25 cellular contexts compared by ENCODE assay signal in the genomic region with DNA sequence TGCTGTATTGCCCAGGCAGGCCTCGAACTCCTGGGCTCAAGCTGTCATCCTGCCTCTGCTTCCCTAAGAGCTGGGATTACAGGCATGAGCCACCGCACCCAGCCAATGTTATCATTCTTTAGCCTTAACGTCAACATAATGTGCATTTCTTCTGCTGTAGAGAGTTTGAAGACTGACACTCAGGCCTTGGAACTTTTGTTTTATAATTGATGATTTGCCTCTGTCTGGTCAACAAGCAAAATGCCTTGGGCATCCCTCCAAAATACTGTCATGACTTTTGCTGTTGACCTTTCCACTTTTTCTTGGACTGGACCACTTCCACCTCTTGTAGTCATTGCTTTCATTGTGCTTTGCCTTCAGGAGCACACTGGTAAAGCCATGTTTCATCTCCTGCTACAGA. TPM values are rescaled to one million over a fixed set of nuclear protein-coding genes. Genes with fewer than 3 reads are reported as not detected.
"Had no signal": no experiment of that assay in that cellular context is flagged by ENCODE, and none has a peak within 500 bp of the region (broad histone marks: within the 10 kb centered on the region; RNA-seq: fewer than 3 reads in every experiment).

No MANE protein-coding gene starts in this region.

- H3K9ac ChIP-seq: parathyroid adenoma had no signal

- H3K9me3 ChIP-seq: heart left ventricle, prostate gland, right lobe of liver, testis, transverse colon had no signal

- DNase-seq: cerebellar nuclear complex; dermis blood vessel endothelial cell; heart left ventricle; hippocampal formation; left colon; left ventricle myocardium superior; mesenchymal stem cell; midbrain; naive B cell; retina; right lobe of liver; stimulated activated CD4-positive, alpha-beta T cell treated with anti-CD3 and anti-CD28 coated beads, Interleukin-4, amount 100 ng/mL, for 1 hour; stimulated activated CD8-positive, alpha-beta memory T cell treated with anti-CD3 and anti-CD28 coated beads, Interleukin-4, amount 100 ng/mL, for 48 hours; testis; transverse colon had no signal

- H3K79me2 ChIP-seq: parathyroid adenoma had no signal

- H3K36me3 ChIP-seq: prostate gland, right lobe of liver, transverse colon had no signal

- H3K27me3 Mint-ChIP-seq: naive B cell; stimulated activated memory B cell treated with anti-CD40 and anti-IgM and Interleukin-4, amounts not matched to agents 10 μg/mL and 1 μg/mL and 100 μg/mL, for 72 hours; stimulated activated naive CD8-positive, alpha-beta T cell treated with anti-CD3 and anti-CD28 coated beads, Interleukin-15, Interleukin-2, amounts not matched to agents 100 ng/mL and 50 ng/mL, for 24 hours had no signal

- H3K27ac Mint-ChIP-seq: nephron; stimulated activated memory B cell treated with anti-CD40 and anti-IgM and Interleukin-4, amounts not matched to agents 10 μg/mL and 1 μg/mL and 100 μg/mL, for 72 hours; stimulated activated naive CD8-positive, alpha-beta T cell treated with anti-CD3 and anti-CD28 coated beads, Interleukin-15, Interleukin-2, amounts not matched to agents 100 ng/mL and 50 ng/mL, for 24 hours had no signal

- H3K27me3 ChIP-seq: heart left ventricle, right lobe of liver, testis, transverse colon had no signal

- H3K4me3 ChIP-seq: heart left ventricle, lung, prostate gland, right lobe of liver, testis, transverse colon had no signal

- H3K4me1 ChIP-seq: heart left ventricle, parathyroid adenoma, prostate gland, right lobe of liver, testis, transverse colon had no signal

- H3K4me3 Mint-ChIP-seq: naive B cell; nephron; stimulated activated memory B cell treated with anti-CD40 and anti-IgM and Interleukin-4, amounts not matched to agents 10 μg/mL and 1 μg/mL and 100 μg/mL, for 72 hours; stimulated activated naive CD8-positive, alpha-beta T cell treated with anti-CD3 and anti-CD28 coated beads, Interleukin-15, Interleukin-2, amounts not matched to agents 100 ng/mL and 50 ng/mL, for 24 hours had no signal

- H3K4me1 Mint-ChIP-seq: naive B cell; stimulated activated memory B cell treated with anti-CD40 and anti-IgM and Interleukin-4, amounts not matched to agents 10 μg/mL and 1 μg/mL and 100 μg/mL, for 72 hours had no signal

- H3K9me3 Mint-ChIP-seq: naive B cell; stimulated activated memory B cell treated with anti-CD40 and anti-IgM and Interleukin-4, amounts not matched to agents 10 μg/mL and 1 μg/mL and 100 μg/mL, for 72 hours; stimulated activated naive CD8-positive, alpha-beta T cell treated with anti-CD3 and anti-CD28 coated beads, Interleukin-15, Interleukin-2, amounts not matched to agents 100 ng/mL and 50 ng/mL, for 24 hours had no signal

- ATAC-seq: heart left ventricle; left colon; left ventricle myocardium superior; right lobe of liver; stimulated activated memory B cell treated with anti-CD40 and anti-IgM and Interleukin-4, amounts not matched to agents 10 μg/mL and 1 μg/mL and 100 μg/mL, for 72 hours had no signal

- H3K27ac ChIP-seq: heart left ventricle, parathyroid adenoma, prostate gland, right lobe of liver, testis, transverse colon had no signal

- H2AFZ ChIP-seq: parathyroid adenoma had no signal

RNA-seq across cellular contexts. Expression of a gene that starts 30.3 kb away (rescaled TPM):
- total RNA-seq: dermis blood vessel endothelial cell, glomerular endothelial cell, heart left ventricle, kidney epithelial cell, left colon, left ventricle myocardium superior, lung, right lobe of liver, subcutaneous adipose tissue, transverse colon, ureter had no signal
- polyA plus RNA-seq: heart left ventricle, lung had no signal
